Comparison of ENCODE assay signal across 8 cellular contexts in the genomic region with DNA sequence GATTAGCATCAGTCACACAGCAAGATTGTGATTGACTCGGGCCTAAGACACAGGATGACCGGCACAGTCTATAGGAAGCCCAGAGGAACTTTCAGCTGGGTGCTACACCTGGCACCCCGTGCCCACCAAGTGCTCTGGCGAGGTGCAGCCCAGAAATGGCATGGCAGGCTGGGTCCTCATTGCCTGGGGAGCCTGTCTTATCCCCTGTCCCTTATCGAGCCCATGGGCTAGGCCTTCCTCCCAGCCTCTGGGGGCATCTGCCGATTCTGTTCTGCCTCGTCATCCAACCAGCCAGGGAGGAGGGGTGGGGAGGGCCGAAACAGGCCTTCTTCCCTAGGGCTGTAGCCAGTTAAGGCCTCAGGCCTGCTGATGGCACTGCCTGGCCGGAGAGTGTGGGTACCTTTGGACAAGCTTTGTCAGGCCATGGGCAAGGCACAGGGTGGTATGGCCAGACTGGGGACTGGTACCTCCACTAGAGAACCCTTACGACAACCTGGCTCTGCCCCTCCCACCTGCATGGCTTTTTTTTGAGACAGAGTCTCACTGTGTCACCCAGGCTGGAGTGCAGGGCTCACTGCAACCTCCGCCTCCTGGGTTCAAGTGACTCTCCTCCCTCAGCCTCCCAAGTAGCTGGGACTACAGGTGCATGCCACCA. TPM values are rescaled to one million over a fixed set of nuclear protein-coding genes. Genes with fewer than 3 reads are reported as not detected.
DNase-seq lines count a peak whose midpoint lies in the region; ATAC-seq, FAIRE-seq and TF ChIP-seq lines count a peak whose summit lies in the region.

No MANE protein-coding gene starts in this region.

- no peak for FAIRE-seq in GM12891 (lab: Jason Lieb, UNC)

- no peak for ATAC-seq in effector memory CD8-positive, alpha-beta T cell (replicated peaks)
- ATAC-seq in HG02973 (IDR thresholded peaks at IDR 0.05; ENCODE audit: unreplicated experiment) (no peak), HG02970 (IDR thresholded peaks at IDR 0.05; ENCODE audit: low FRiP score, unreplicated experiment) (no peak), HG03097 (IDR thresholded peaks at IDR 0.05; ENCODE audit: low FRiP score, unreplicated experiment) (no peak)

- peak overlapping the region; percentile 97 for H3K4me2 ChIP-seq in skeletal muscle satellite cell (ENCODE audit: low read length)

- peaks cover 0 to 28% (median 0%) of the 10 kb centered on the region in 3 donors for H3K36me3 ChIP-seq in Peyer's patch
- peaks cover 20% of the 10 kb centered on the region for H3K36me3 ChIP-seq in skeletal muscle satellite cell (ENCODE audit: insufficient read depth, low read length)

- H3K4me1 Mint-ChIP-seq in effector memory CD8-positive, alpha-beta T cell (ENCODE audit: low read depth in 2 of 2) = peaks cover 64 to 65% of the 10 kb centered on the region in 2 donors

- H3K4me3 Mint-ChIP-seq in effector memory CD8-positive, alpha-beta T cell = peak overlapping the region; percentile 90 to 93

- peaks cover 64% of the 10 kb centered on the region for H3K36me3 Mint-ChIP-seq in effector memory CD8-positive, alpha-beta T cell (ENCODE audit: insufficient read depth)

- H3K4me3 ChIP-seq in Peyer's patch (peak overlapping the region; percentile 74 to 93 (median 90)), skeletal muscle satellite cell (ENCODE audit: low read length) (peak overlapping the region; percentile 86)

- H3K27ac Mint-ChIP-seq in effector memory CD8-positive, alpha-beta T cell = peak overlapping the region; percentile 93 to 95

- peak overlapping the region; percentile 92 to 98 (median 94) for H3K27ac ChIP-seq in Peyer's patch

- H3K9me3 Mint-ChIP-seq in effector memory CD8-positive, alpha-beta T cell = no peaks in the 10 kb centered on the region

- no peak for TF ChIP-seq CTCF in Peyer's patch (IDR thresholded peaks at IDR 0.05)

- H3K9ac ChIP-seq in skeletal muscle satellite cell (ENCODE audit: low read depth, low read length) = peak overlapping the region; percentile 94

- H3K27me3 ChIP-seq in Peyer's patch = no peaks in the 10 kb centered on the region
- H3K27me3 ChIP-seq in skeletal muscle satellite cell (ENCODE audit: control insufficient read depth, insufficient read depth, low read length) = no peaks in the 10 kb centered on the region

- H3K9me3 ChIP-seq in Peyer's patch (no peaks in the 10 kb centered on the region), skeletal muscle satellite cell (replicated peaks; ENCODE audit: low read length) (no peaks in the 10 kb centered on the region)

- H3K4me1 ChIP-seq in Peyer's patch (peaks cover 0 to 57% (median 46%) of the 10 kb centered on the region in 4 donors), skeletal muscle satellite cell (ENCODE audit: control insufficient read depth, insufficient read depth, low read length) (peaks cover 34% of the 10 kb centered on the region)

- H3K27me3 Mint-ChIP-seq in effector memory CD8-positive, alpha-beta T cell = no peaks in the 10 kb centered on the region

- no peak; the same call in 1 of the 2 replicates for TF ChIP-seq POLR2A in GM12891 (IDR thresholded peaks at IDR 0.05; ENCODE audit: low read depth, low read length)
- no peak for TF ChIP-seq POLR2A in Peyer's patch (IDR thresholded peaks at IDR 0.05)

- DNase-seq in GM12891 (ENCODE audit: insufficient read length, low spot score) = no peak
- DNase-seq in Peyer's patch = peak in 1 of 3 donors; percentile 50
- no peak for DNase-seq in effector memory CD8-positive, alpha-beta T cell
- no peak for DNase-seq in foreskin melanocyte

TF ChIP-seq in GM12891, 5 proteins besides CTCF, POLR2A, EP300 and RAD21:
- no peak for TF ChIP-seq TAF1 (IDR thresholded peaks at IDR 0.05; ENCODE audit: low read depth, low read length)
- no peak for TF ChIP-seq PAX5 (IDR thresholded peaks at IDR 0.05; ENCODE audit: insufficient read depth, low read length, severe bottlenecking)
- no peak for TF ChIP-seq POU2F2 (IDR thresholded peaks at IDR 0.05; ENCODE audit: low read depth, low read length)
- peak; percentile 60; the same call in 1 of the 2 replicates for TF ChIP-seq POLR2AphosphoS5 (IDR thresholded peaks at IDR 0.05; ENCODE audit: low read depth, low read length)
- TF ChIP-seq SPI1 (IDR thresholded peaks at IDR 0.05; ENCODE audit: low read depth, low read length) = no peak

RNA-seq across cellular contexts. Expression of a gene that starts 1.6 kb away (rescaled TPM):
- polyA plus RNA-seq in GM12891 (2012; ENCODE audit: low read depth, missing spikeins) = 42.8 TPM
- 100 to 1,000 TPM in 1 of 4 donors, 10 to 100 TPM in 3; 36.2 to 140 (median 40.7) TPM for total RNA-seq in Peyer's patch
- 22.1 and 28.4 TPM in 2 replicates for total RNA-seq in skeletal muscle satellite cell (2012; rRNA removed)

RNA-seq across cellular contexts. Expression of a gene that starts 18.6 kb away (rescaled TPM):
- polyA plus RNA-seq in GM12891 (2012; ENCODE audit: low read depth, missing spikeins) = 8.4 TPM
- 1 to 10 TPM in 2 of 4 donors, under 1 TPM in 1, not detected in 1; 0.70 to 2.2 (median 1.9) TPM for total RNA-seq in Peyer's patch
- total RNA-seq in skeletal muscle satellite cell (2012; rRNA removed) = 35.2 and 37.8 TPM in 2 replicates

RNA-seq across cellular contexts. Expression of a gene that starts 18.7 kb away (rescaled TPM):
- 4.7 TPM for polyA plus RNA-seq in GM12891 (2012; ENCODE audit: low read depth, missing spikeins)
- total RNA-seq in Peyer's patch = 10 to 100 TPM in 1 of 4 donors, 1 to 10 TPM in 3; 1.7 to 22.2 (median 7.8) TPM
- total RNA-seq in skeletal muscle satellite cell (2012; rRNA removed) = 1.3 and 1.5 TPM in 2 replicates

RNA-seq across cellular contexts. Expression of a gene that starts 27.6 kb away (rescaled TPM):
- not detected for polyA plus RNA-seq in GM12891 (2012; ENCODE audit: low read depth, missing spikeins)
- not detected for total RNA-seq in Peyer's patch
- total RNA-seq in skeletal muscle satellite cell (2012; rRNA removed) = not detected in 2 replicates

RNA-seq across cellular contexts. Expression of a gene that starts 43.8 kb away (rescaled TPM):
- 0.13 TPM for polyA plus RNA-seq in GM12891 (2012; ENCODE audit: low read depth, missing spikeins)
- under 1 TPM in 1 of 4 donors, not detected in 3; 0.35 TPM for total RNA-seq in Peyer's patch
- not detected in 2 replicates for total RNA-seq in skeletal muscle satellite cell (2012; rRNA removed)
